Comparison of ENCODE assay signal across 12 cellular contexts in the genomic region with DNA sequence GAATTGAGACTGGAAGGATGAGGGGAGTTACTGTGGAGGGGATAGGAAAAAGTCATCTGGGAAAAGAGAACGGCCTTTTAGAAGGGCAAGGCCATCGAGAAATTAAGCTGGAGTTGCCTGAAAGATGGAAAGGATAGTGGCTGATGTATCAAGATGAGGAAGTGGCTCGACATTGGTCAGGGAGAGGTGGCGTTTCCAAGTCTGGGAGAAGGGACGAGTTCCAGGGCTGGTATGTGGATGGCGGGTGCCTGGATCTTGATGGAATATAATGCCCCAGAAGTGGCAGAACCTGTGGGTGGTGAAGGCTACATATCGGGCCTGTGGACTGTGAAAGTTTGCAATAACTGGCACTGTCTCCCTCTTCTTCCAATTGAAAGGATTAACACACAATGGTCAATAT.
"Had no signal": no experiment of that assay in that cellular context is flagged by ENCODE, and none has a peak within 500 bp of the region (broad histone marks: within the 10 kb centered on the region; RNA-seq: fewer than 3 reads in every experiment).

No MANE protein-coding gene starts in this region.

- H3K9me3 Mint-ChIP-seq: activated T-helper 2 cell treated with anti-CD3 and anti-CD28 coated beads, Interferon-gamma antibody, Interleukin-2, Interleukin-4, amounts not matched to agents 10 μg/mL and 5 μg/mL and 100 μg/mL, durations not matched to agents 14 hours and 24 hours and 36 hours had no signal

- H3K36me3 ChIP-seq: breast epithelium, esophagus muscularis mucosa, neural progenitor cell, pancreas had no signal

- H3K27ac Mint-ChIP-seq: activated T-helper 2 cell treated with anti-CD3 and anti-CD28 coated beads, Interferon-gamma antibody, Interleukin-2, Interleukin-4, amounts not matched to agents 10 μg/mL and 5 μg/mL and 100 μg/mL, durations not matched to agents 14 hours and 24 hours and 36 hours had no signal

- H3K27me3 ChIP-seq: breast epithelium, esophagus muscularis mucosa, neural progenitor cell, pancreas had no signal

- H2AFZ ChIP-seq: neural progenitor cell had no signal

- H3K27ac ChIP-seq: breast epithelium, esophagus muscularis mucosa, neural progenitor cell, pancreas, skin epidermis had no signal

- H3K36me3 Mint-ChIP-seq: activated naive CD8-positive, alpha-beta T cell; neural progenitor cell had no signal

- H3K4me1 ChIP-seq: breast epithelium had no signal

- H3K27me3 Mint-ChIP-seq: activated naive CD8-positive, alpha-beta T cell had no signal

- ATAC-seq: left cardiac atrium, pancreas had no signal

- H3K9me3 ChIP-seq: breast epithelium, esophagus muscularis mucosa, pancreas had no signal

- DNase-seq: activated CD4-positive, alpha-beta T cell treated with anti-CD3 and anti-CD28 coated beads for 1 hour; left cardiac atrium; pancreas; retina; stimulated activated CD4-positive, alpha-beta T cell treated with anti-CD3 and anti-CD28 coated beads, Interleukin-4, amount 100 ng/mL, for 4 hours; SW 1271 had no signal

- H3K4me3 ChIP-seq: breast epithelium, esophagus muscularis mucosa, pancreas, skin epidermis had no signal
